In the genomic region with DNA sequence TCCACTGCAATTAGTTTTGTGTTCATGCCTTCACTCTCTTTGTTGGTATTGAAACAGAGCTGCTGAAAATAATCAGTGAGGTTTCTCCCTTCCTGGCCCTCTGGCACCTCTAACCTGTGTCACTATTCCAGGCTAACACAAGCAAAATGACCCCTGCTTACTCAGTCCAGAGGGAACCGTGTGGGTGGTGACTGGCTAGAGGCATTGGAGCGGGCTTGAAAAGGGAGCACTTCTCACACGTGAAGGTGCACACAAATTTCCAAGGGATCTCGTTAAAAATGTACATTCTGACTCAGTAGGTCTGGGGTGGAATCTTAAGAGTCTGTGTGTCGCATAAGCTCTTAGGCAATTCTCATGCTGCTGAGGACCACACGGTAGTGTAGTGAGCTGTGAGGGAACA, we compare ENCODE assay signal across 20 cellular contexts. TPM values are rescaled to one million over a fixed set of nuclear protein-coding genes. Genes with fewer than 3 reads are reported as not detected.
"Had no signal": no experiment of that assay in that cellular context is flagged by ENCODE, and none has a peak within 500 bp of the region (broad histone marks: within the 10 kb centered on the region; RNA-seq: fewer than 3 reads in every experiment).

No MANE protein-coding gene starts in this region.

- DNase-seq: caudate nucleus; colonic mucosa; dermis blood vessel endothelial cell; foreskin melanocyte; heart left ventricle; hypothalamus; kidney glomerular epithelial cell; mammary epithelial cell; mucosa of descending colon; naive thymus-derived CD8-positive, alpha-beta T cell; ovary; right lobe of liver; stimulated activated CD4-positive, alpha-beta T cell treated with anti-CD3 and anti-CD28 coated beads, Interleukin-4, amount 100 ng/mL, for 1 hour had no signal

- H3K4me1 ChIP-seq: colonic mucosa, prostate gland had no signal

- H3K4me3 Mint-ChIP-seq: stimulated activated memory B cell treated with anti-CD40 and anti-IgM and Interleukin-4, amounts not matched to agents 10 μg/mL and 1 μg/mL and 100 μg/mL, for 72 hours; stimulated activated naive CD8-positive, alpha-beta T cell treated with anti-CD3 and anti-CD28 coated beads, Interleukin-15, Interleukin-2, amounts not matched to agents 100 ng/mL and 50 ng/mL, for 24 hours had no signal

- H3K36me3 ChIP-seq: colonic mucosa, heart left ventricle, ovary, prostate gland, right lobe of liver, tibial nerve had no signal

- H3K36me3 Mint-ChIP-seq: naive thymus-derived CD8-positive, alpha-beta T cell; stimulated activated memory B cell treated with anti-CD40 and anti-IgM and Interleukin-4, amounts not matched to agents 10 μg/mL and 1 μg/mL and 100 μg/mL, for 72 hours had no signal

- H3K4me3 ChIP-seq: colonic mucosa, mucosa of descending colon, ovary, prostate gland, right lobe of liver had no signal

- H3K27me3 ChIP-seq: ovary had no signal

- H3K27ac ChIP-seq: colonic mucosa, heart left ventricle, ovary, prostate gland, right lobe of liver, tibial nerve had no signal

- H3K27ac Mint-ChIP-seq: stimulated activated memory B cell treated with anti-CD40 and anti-IgM and Interleukin-4, amounts not matched to agents 10 μg/mL and 1 μg/mL and 100 μg/mL, for 72 hours; stimulated activated naive CD8-positive, alpha-beta T cell treated with anti-CD3 and anti-CD28 coated beads, Interleukin-15, Interleukin-2, amounts not matched to agents 100 ng/mL and 50 ng/mL, for 24 hours had no signal

- H3K9me3 ChIP-seq: colonic mucosa, heart left ventricle, mucosa of descending colon, ovary, prostate gland, right lobe of liver, tibial nerve had no signal

- ATAC-seq: heart left ventricle; left lobe of liver; mucosa of descending colon; naive thymus-derived CD8-positive, alpha-beta T cell; right lobe of liver; stimulated activated memory B cell treated with anti-CD40 and anti-IgM and Interleukin-4, amounts not matched to agents 10 μg/mL and 1 μg/mL and 100 μg/mL, for 72 hours had no signal

- FAIRE-seq: islet of Langerhans had no signal

RNA-seq across cellular contexts. Expression of a gene that starts 1.3 kb away (rescaled TPM):
- total RNA-seq: naive thymus-derived CD8-positive, alpha-beta T cell; renal cortical epithelial cell had no signal
